20 cellular contexts compared by ENCODE assay signal in the genomic region with DNA sequence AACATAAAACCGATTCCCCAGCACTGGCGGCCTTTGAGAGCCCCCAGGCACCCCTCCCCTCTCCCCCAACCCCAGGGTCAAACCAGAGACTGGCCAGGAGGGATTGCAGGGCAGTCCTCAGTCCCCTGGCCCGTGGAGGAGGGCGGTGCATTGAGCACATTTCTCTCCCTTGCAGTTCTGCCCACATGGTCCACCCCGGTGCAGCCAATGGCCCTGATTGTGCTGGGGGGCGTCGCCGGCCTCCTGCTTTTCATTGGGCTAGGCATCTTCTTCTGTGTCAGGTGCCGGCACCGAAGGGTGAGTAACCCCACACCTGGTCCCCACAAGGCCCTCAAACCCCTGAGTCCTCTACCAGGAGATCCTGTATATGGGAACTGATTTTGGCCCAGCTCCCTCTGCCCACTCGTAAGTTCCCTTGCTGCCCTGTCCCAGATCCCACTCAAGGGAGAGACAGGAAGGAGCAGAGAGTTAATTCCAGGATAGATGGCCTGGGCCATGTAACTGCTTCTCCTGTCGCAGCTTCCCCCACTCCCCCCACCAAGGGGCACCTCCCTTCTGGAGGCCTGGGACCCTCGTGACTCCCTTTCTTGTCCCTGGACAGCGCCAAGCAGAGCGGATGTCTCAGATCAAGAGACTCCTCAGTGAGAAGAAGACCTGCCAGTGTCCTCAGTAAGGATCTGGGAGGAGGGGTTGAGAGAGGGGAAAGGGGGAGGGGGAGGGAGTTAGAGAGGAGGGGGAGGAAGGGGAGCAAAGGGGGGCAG. TPM values are rescaled to one million over a fixed set of nuclear protein-coding genes. Genes with fewer than 3 reads are reported as not detected.
DNase-seq lines count a peak whose midpoint lies in the region; ATAC-seq and TF ChIP-seq lines count a peak whose summit lies in the region.
"Had no signal": no experiment of that assay in that cellular context is flagged by ENCODE, and none has a peak within 500 bp of the region (broad histone marks: within the 10 kb centered on the region; RNA-seq: fewer than 3 reads in every experiment).

No MANE protein-coding gene starts in this region.

- peaks cover 45% of the 10 kb centered on the region for H3K4me1 ChIP-seq in HUES6 (ENCODE audit: control insufficient read depth, insufficient read depth, low read length)

- no peak for TF ChIP-seq CTCF in brain (conservative IDR thresholded peaks at IDR 0.05)

- no peaks in the 10 kb centered on the region for H3K9me3 ChIP-seq in HUES6 (ENCODE audit: control insufficient read depth, insufficient read depth, low read depth, low read length)
- H3K9me3 ChIP-seq: neutrophil, SJCRH30, thoracic aorta had no signal

- H3K36me3 Mint-ChIP-seq in brain = no peaks in the 10 kb centered on the region
- H3K36me3 Mint-ChIP-seq in stimulated activated effector memory CD8-positive, alpha-beta T cell treated with anti-CD3 and anti-CD28 coated beads, Interleukin-12 subunit alpha, Interleukin-12 subunit beta, amount 100 ng/mL, for 72 hours = peaks cover 4% of the 10 kb centered on the region

- peak overlapping the region; percentile 24 to 99 (median 81) for H3K27ac Mint-ChIP-seq in brain
- no peak overlapping the region for H3K27ac Mint-ChIP-seq in stimulated activated effector memory CD8-positive, alpha-beta T cell treated with anti-CD3 and anti-CD28 coated beads, Interleukin-12 subunit alpha, Interleukin-12 subunit beta, amount 100 ng/mL, for 72 hours
- H3K27ac Mint-ChIP-seq: activated B cell treated with CpG ODN at 0.5 μM for 24 hours; stimulated activated naive B cell treated with anti-CD40 and anti-IgM and Interleukin-4, amounts not matched to agents 10 μg/mL and 1 μg/mL and 100 μg/mL, for 72 hours had no signal

- peak overlapping the region; percentile 17; the same call in 1 of the 2 replicates for H3K4me3 ChIP-seq in HUES6 (ENCODE audit: low read depth, low read length)
- H3K4me3 ChIP-seq: SJCRH30, thoracic aorta had no signal

- H3K36me3 ChIP-seq in HUES6 (ENCODE audit: control insufficient read depth, insufficient read depth, low read length) = no peaks in the 10 kb centered on the region
- H3K36me3 ChIP-seq: neutrophil, SJCRH30, thoracic aorta had no signal

- no peak overlapping the region for H3K27ac ChIP-seq in HUES6 (ENCODE audit: low read depth, low read length)
- H3K27ac ChIP-seq: neutrophil, SJCRH30, thoracic aorta had no signal

- peaks cover 2% of the 10 kb centered on the region for H3K27me3 Mint-ChIP-seq in brain

- peaks cover 57% of the 10 kb centered on the region for H3K4me1 Mint-ChIP-seq in brain
- H3K4me1 Mint-ChIP-seq in stimulated activated effector memory CD8-positive, alpha-beta T cell treated with anti-CD3 and anti-CD28 coated beads, Interleukin-12 subunit alpha, Interleukin-12 subunit beta, amount 100 ng/mL, for 72 hours = peaks cover 17% of the 10 kb centered on the region

- no peaks in the 10 kb centered on the region for H3K9me3 Mint-ChIP-seq in brain
- no peaks in the 10 kb centered on the region for H3K9me3 Mint-ChIP-seq in stimulated activated effector memory CD8-positive, alpha-beta T cell treated with anti-CD3 and anti-CD28 coated beads, Interleukin-12 subunit alpha, Interleukin-12 subunit beta, amount 100 ng/mL, for 72 hours
- H3K9me3 Mint-ChIP-seq: activated B cell treated with CpG ODN at 0.5 μM for 24 hours; activated naive CD4-positive, alpha-beta T cell treated with anti-CD3 and anti-CD28 coated beads, Interleukin-2, amount 50 U/mL, for 72 hours; activated T-helper 1 cell treated with anti-CD3 and anti-CD28 coated beads, Interleukin-12 subunit alpha, Interleukin-12 subunit beta, Interleukin-2, Interleukin-4 antibody, amounts not matched to agents 30 ng/mL and 10 ng/mL and 1 ng/mL, durations not matched to agents 14 hours and 24 hours and 36 hours; stimulated activated naive B cell treated with anti-CD40 and anti-IgM and Interleukin-4, amounts not matched to agents 10 μg/mL and 1 μg/mL and 100 μg/mL, for 72 hours had no signal

- peak overlapping the region in 3 of 5 experiments; percentile 38 to 58 (median 44) for H3K4me3 Mint-ChIP-seq in brain
- H3K4me3 Mint-ChIP-seq in stimulated activated effector memory CD8-positive, alpha-beta T cell treated with anti-CD3 and anti-CD28 coated beads, Interleukin-12 subunit alpha, Interleukin-12 subunit beta, amount 100 ng/mL, for 72 hours = no peak overlapping the region
- H3K4me3 Mint-ChIP-seq: activated B cell treated with CpG ODN at 0.5 μM for 24 hours; activated T-helper 1 cell treated with anti-CD3 and anti-CD28 coated beads, Interleukin-12 subunit alpha, Interleukin-12 subunit beta, Interleukin-2, Interleukin-4 antibody, amounts not matched to agents 30 ng/mL and 10 ng/mL and 1 ng/mL, durations not matched to agents 14 hours and 24 hours and 36 hours; stimulated activated naive B cell treated with anti-CD40 and anti-IgM and Interleukin-4, amounts not matched to agents 10 μg/mL and 1 μg/mL and 100 μg/mL, for 72 hours had no signal

- peak; percentile 87 for DNase-seq in left kidney (ENCODE audit: low read depth, low spot score)
- peak; percentile 44 for DNase-seq in retina
- DNase-seq in stimulated activated effector memory CD8-positive, alpha-beta T cell treated with anti-CD3 and anti-CD28 coated beads, Interleukin-12 subunit alpha, Interleukin-12 subunit beta, amount 100 ng/mL, for 72 hours (ENCODE audit: low spot score in 2 of 2) = no peak
- DNase-seq in foreskin melanocyte = no peak
- DNase-seq in stimulated activated CD4-positive, alpha-beta T cell treated with anti-CD3 and anti-CD28 coated beads, Interleukin-4, amount 100 ng/mL, for 1 hour = no peak
- DNase-seq: activated B cell treated with CpG ODN at 0.5 μM for 24 hours; activated CD8-positive, alpha-beta memory T cell treated with anti-CD3 and anti-CD28 coated beads for 24 hours; DMS79 treated with DMSO at 0.1 percent for 48 hours; NCI-H1436; PC-3; SJCRH30; stimulated activated naive B cell treated with anti-CD40 and anti-IgM and Interleukin-4, amounts not matched to agents 10 μg/mL and 1 μg/mL and 100 μg/mL, for 72 hours; T-helper 2 cell had no signal

- H3K9ac ChIP-seq in HUES6 (ENCODE audit: low read length) = peak overlapping the region; percentile 20

- ATAC-seq in stimulated activated effector memory CD8-positive, alpha-beta T cell treated with anti-CD3 and anti-CD28 coated beads, Interleukin-12 subunit alpha, Interleukin-12 subunit beta, amount 100 ng/mL, for 72 hours = no peak
- ATAC-seq: activated naive CD4-positive, alpha-beta T cell treated with anti-CD3 and anti-CD28 coated beads, Interleukin-2, amount 50 U/mL, for 72 hours; PC-3; right cardiac atrium; stimulated activated naive B cell treated with anti-CD40 and anti-IgM and Interleukin-4, amounts not matched to agents 10 μg/mL and 1 μg/mL and 100 μg/mL, for 72 hours had no signal

- H3K27me3 ChIP-seq in HUES6 (ENCODE audit: control insufficient read depth, insufficient read depth, low read length) = peaks cover 36% of the 10 kb centered on the region

RNA-seq across cellular contexts. Expression of a gene that starts 3.2 kb away (rescaled TPM):
- 59.9 TPM for polyA plus RNA-seq in brain (ENCODE audit: insufficient read depth, low read depth, low replicate concordance)

RNA-seq across cellular contexts. Expression of a gene that starts 9.8 kb away (rescaled TPM):
- 14.5 TPM for polyA plus RNA-seq in brain (ENCODE audit: insufficient read depth, low read depth, low replicate concordance)

RNA-seq across cellular contexts. Expression of a gene that starts 22.3 kb away (rescaled TPM):
- polyA plus RNA-seq in brain (ENCODE audit: insufficient read depth, low read depth, low replicate concordance) = 4.8 TPM

RNA-seq across cellular contexts. Expression of a gene that starts 29.1 kb away (rescaled TPM):
- polyA plus RNA-seq in brain (ENCODE audit: insufficient read depth, low read depth, low replicate concordance) = 13.7 TPM

RNA-seq across cellular contexts. Expression of a gene that starts 32.7 kb away (rescaled TPM):
- polyA plus RNA-seq in brain (ENCODE audit: insufficient read depth, low read depth, low replicate concordance) = 38.2 TPM

Comparison
In these comparisons a context has a peak if more than half of its experiments do, and no peak if none do; other contexts are left out.
1. DNase-seq: peak in left kidney (single experiment) and retina (single experiment); none in stimulated activated effector memory CD8-positive, alpha-beta T cell treated with anti-CD3 and anti-CD28 coated beads, Interleukin-12 subunit alpha, Interleukin-12 subunit beta, amount 100 ng/mL, for 72 hours (0 of 2), foreskin melanocyte (single experiment) and stimulated activated CD4-positive, alpha-beta T cell treated with anti-CD3 and anti-CD28 coated beads, Interleukin-4, amount 100 ng/mL, for 1 hour (single experiment).